26 cellular contexts compared by ENCODE assay signal in the genomic region with DNA sequence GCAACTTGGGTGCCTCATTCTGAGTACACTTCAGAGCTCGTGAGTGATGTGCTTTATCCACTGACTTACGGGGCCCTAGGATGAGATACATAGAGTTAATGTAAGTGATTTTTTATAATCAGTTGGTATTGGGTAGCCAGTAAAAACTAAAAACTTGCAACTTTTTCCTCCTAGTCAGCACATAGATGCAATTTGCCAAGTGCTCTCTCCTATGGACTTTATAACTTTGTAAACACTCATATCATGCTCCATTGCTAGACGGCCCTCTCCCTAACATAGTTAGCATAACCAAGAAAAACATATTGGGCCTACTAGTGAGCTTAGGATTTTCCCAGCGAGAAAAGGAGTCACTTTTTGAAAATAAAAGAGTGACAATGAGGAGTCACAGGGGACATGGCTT.
"Had no signal": no experiment of that assay in that cellular context is flagged by ENCODE, and none has a peak within 500 bp of the region (broad histone marks: within the 10 kb centered on the region; RNA-seq: fewer than 3 reads in every experiment).

No MANE protein-coding gene starts in this region.

- H3K36me3 ChIP-seq: ascending aorta, breast epithelium, cardiac muscle cell, colonic mucosa, esophagus squamous epithelium, gastroesophageal sphincter had no signal

- H3K9me3 ChIP-seq: ascending aorta, breast epithelium, colonic mucosa, esophagus squamous epithelium, gastroesophageal sphincter had no signal

- H3K27me3 ChIP-seq: ascending aorta, breast epithelium, cardiac muscle cell, colonic mucosa, esophagus squamous epithelium, gastroesophageal sphincter had no signal

- H3K4me3 ChIP-seq: ascending aorta, breast epithelium, cardiac muscle cell, colonic mucosa, esophagus squamous epithelium, gastroesophageal sphincter had no signal

- ATAC-seq: activated naive CD4-positive, alpha-beta T cell treated with anti-CD3 and anti-CD28 coated beads, Interleukin-2, amount 50 U/mL, for 72 hours; activated T-cell treated with anti-CD3 and anti-CD28 coated beads, Interleukin-2, amount 50 U/mL, for 72 hours; gastroesophageal sphincter had no signal

- H3K4me1 ChIP-seq: ascending aorta, breast epithelium, colonic mucosa, esophagus squamous epithelium, gastroesophageal sphincter had no signal

- DNase-seq: activated CD4-positive, alpha-beta memory T cell treated with anti-CD3 and anti-CD28 coated beads, Interleukin-2, amount 10 ng/mL, durations not matched to agents 7 days and 5 days; activated CD4-positive, alpha-beta T cell treated with anti-CD3 and anti-CD28 coated beads for 1 hour; activated CD4-positive, alpha-beta T cell treated with anti-CD3 and anti-CD28 coated beads for 4 hours; activated CD4-positive, alpha-beta T cell treated with anti-CD3 and anti-CD28 coated beads, Interleukin-2, amount 10 ng/mL, durations not matched to agents 7 days and 5 days; activated CD4-positive, alpha-beta T cell treated with anti-CD3 and anti-CD28 coated beads, Interleukin-2, amount 50 U/mL, for 4 hours; activated CD8-positive, alpha-beta memory T cell treated with anti-CD3 and anti-CD28 coated beads, Interleukin-2, amount 50 U/mL, for 48 hours; activated gamma-delta T cell; activated naive CD4-positive, alpha-beta T cell; activated naive CD4-positive, alpha-beta T cell treated with anti-CD3 and anti-CD28 coated beads, Interleukin-2, amount 10 ng/mL, durations not matched to agents 7 days and 5 days; activated naive CD8-positive, alpha-beta T cell treated with anti-CD3 and anti-CD28 coated beads, Interleukin-2, amount 10 ng/mL, durations not matched to agents 7 days and 5 days; activated T-cell treated with anti-CD3 and anti-CD28 coated beads for 4 hours; activated T-cell treated with anti-CD3 and anti-CD28 coated beads, Interleukin-2, amount 50 U/mL, for 24 hours; activated T-cell treated with anti-CD3 and anti-CD28 coated beads, Interleukin-2, amount 50 U/mL, for 72 hours; central memory CD4-positive, alpha-beta T cell; cerebellar nuclear complex; colonic mucosa; effector CD8-positive, alpha-beta T cell; esophagus squamous epithelium; foreskin melanocyte; T-helper 2 cell had no signal

- H3K27ac ChIP-seq: ascending aorta, breast epithelium, cardiac muscle cell, colonic mucosa, epithelial cell of prostate, esophagus squamous epithelium, gastroesophageal sphincter had no signal
